ENCODE assay signal across 14 cellular contexts in the genomic region with DNA sequence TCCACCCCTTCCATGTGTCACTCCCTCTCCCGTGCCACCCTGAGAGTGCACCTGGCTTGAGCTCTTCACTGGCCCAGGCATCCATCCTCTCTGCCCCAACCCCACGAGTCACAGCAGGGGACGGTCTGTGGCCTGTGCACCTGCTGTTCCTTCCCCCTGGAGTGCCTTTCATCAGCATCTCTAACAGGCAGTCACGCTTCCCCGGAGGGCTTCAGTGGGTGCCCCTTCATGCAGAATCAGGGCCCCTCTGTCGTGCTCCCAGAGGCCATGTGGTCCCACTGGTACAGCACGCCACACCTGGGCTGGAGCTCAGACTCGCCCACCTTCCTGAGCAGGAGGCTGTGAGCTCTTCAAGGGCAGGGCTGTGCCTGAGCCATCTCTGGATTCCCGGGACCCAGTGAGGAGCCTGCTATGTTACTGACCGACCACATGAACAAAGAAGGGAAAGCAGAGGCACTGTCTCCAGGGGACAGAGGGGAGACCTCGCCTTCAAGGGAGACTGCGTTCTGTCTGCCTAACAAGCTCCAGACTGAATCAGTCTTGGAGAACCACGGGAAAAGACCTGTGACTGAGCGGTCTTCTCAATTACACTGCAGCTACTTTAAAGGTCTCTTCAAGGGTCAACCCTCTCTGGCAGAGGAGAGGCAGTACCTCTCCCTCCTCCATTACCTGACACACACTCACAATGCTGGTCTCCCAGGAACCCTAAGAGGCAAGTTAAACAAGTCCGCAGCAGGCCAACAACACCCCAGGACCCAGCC.
DNase-seq lines count a peak whose midpoint lies in the region; ATAC-seq, FAIRE-seq and TF ChIP-seq lines count a peak whose summit lies in the region.
"Had no signal": no experiment of that assay in that cellular context is flagged by ENCODE, and none has a peak within 500 bp of the region (broad histone marks: within the 10 kb centered on the region; RNA-seq: fewer than 3 reads in every experiment).

No MANE protein-coding gene starts in this region.

- DNase-seq in A549 (ENCODE audit: low read depth in 1 of 2, low spot score in 1 of 2): no peak
- DNase-seq in H7: peak; percentile 75
- DNase-seq in right cardiac atrium: peak in 1 of 3 donors; percentile 39
- DNase-seq in posterior vena cava (ENCODE audit: low spot score): peak; percentile 69
- DNase-seq in DMS114 treated with DMSO at 0.1 percent for 48 hours (lab: John Stamatoyannopoulos, UW; ENCODE audit: unreplicated experiment): no peak
- no peak for DNase-seq in pons (ENCODE audit: low spot score)
- DNase-seq in MV-4-11 (lab: John Stamatoyannopoulos, UW): no peak
- DNase-seq: activated T-cell treated with anti-CD3 and anti-CD28 coated beads for 4 hours; AML-193; stimulated activated CD8-positive, alpha-beta memory T cell treated with anti-CD3 and anti-CD28 coated beads, Interleukin-4, amount 100 ng/mL, for 48 hours; T-helper 17 cell had no signal

- no peak overlapping the region for H3K4me3 ChIP-seq in A549
- H3K4me3 ChIP-seq in H7 (ENCODE audit: insufficient read depth, low read depth, low read length): no peak overlapping the region
- no peak overlapping the region for H3K4me3 ChIP-seq in right cardiac atrium (ENCODE audit: low read length)
- H3K4me3 ChIP-seq: upper lobe of left lung had no signal

- H3K27ac ChIP-seq in A549 (no peak overlapping the region), right cardiac atrium (ENCODE audit: low read length) (no peak overlapping the region)
- H3K27ac ChIP-seq: upper lobe of left lung had no signal

- no peak for TF ChIP-seq EP300 in A549 (IDR thresholded peaks at IDR 0.05)

- ATAC-seq in A549 (peak; percentile 28 to 30; a peak in 4 of 6 replicates), right cardiac atrium (peak; percentile 36), HG02610 (IDR thresholded peaks at IDR 0.05; ENCODE audit: unreplicated experiment) (no peak)
- ATAC-seq: activated CD4-positive, CD25-positive, alpha-beta regulatory T cell treated with anti-CD3 and anti-CD28 coated beads, Interleukin-2, amount 50 U/mL, for 24 hours; T-helper 17 cell had no signal

- TF ChIP-seq RAD21 in A549 (conservative IDR thresholded peaks at IDR 0.05 in 1 of 2, IDR thresholded peaks at IDR 0.05 in 1 of 2): no peak

- intact Hi-C loops in right cardiac atrium (cut with DNase I): no loop called here
- intact Hi-C loops in posterior vena cava (cut with DNase I): no loop called here

- H3K4me2 ChIP-seq in A549: no peak overlapping the region

- CTCF ChIA-PET in A549 (lab: Yijun Ruan, JAX): interaction anchor here (1.0 to 1.3 kb wide), 5 partner anchors 9 to 32 kb away, joined by 3 to 5 read pairs (median 3); no protein-coding TSS in a partner anchor

- no peaks in the 10 kb centered on the region for H3K36me3 ChIP-seq in H7 (replicated peaks; ENCODE audit: control insufficient read depth, insufficient read depth, low read length)

- TF ChIP-seq POLR2A in A549 (IDR thresholded peaks at IDR 0.05; ENCODE audit: low read length): no peak

- H3K9me3 ChIP-seq in A549 (no peaks in the 10 kb centered on the region), right cardiac atrium (ENCODE audit: control insufficient read depth, low read length) (no peaks in the 10 kb centered on the region)
- H3K9me3 ChIP-seq: upper lobe of left lung had no signal

- 88% methylated on average over 15 of the region's 15 CpGs for WGBS in A549 (ENCODE audit: missing lambda C conversion rate)
- 69% methylated on average over 15 of the region's 15 CpGs for WGBS in right cardiac atrium

- FAIRE-seq in A549 (lab: Jason Lieb, UNC): no peak

- H3K27me3 ChIP-seq in H7 (ENCODE audit: control insufficient read depth, insufficient read depth, low read length) (peaks cover 5% of the 10 kb centered on the region), right cardiac atrium (ENCODE audit: control insufficient read depth, insufficient read depth) (no peaks in the 10 kb centered on the region)
- H3K27me3 ChIP-seq: upper lobe of left lung had no signal

- POLR2A ChIA-PET in A549 (lab: Yijun Ruan, JAX): no interaction called here

- no peak for TF ChIP-seq CTCF in A549 (IDR thresholded peaks at IDR 0.05)

- H3K4me1 ChIP-seq in A549 (no peaks in the 10 kb centered on the region), right cardiac atrium (ENCODE audit: control insufficient read depth, insufficient read depth, low read length) (peaks cover 2% of the 10 kb centered on the region)

TF ChIP-seq in A549, 52 proteins besides CTCF, POLR2A, EP300 and RAD21:
- TF ChIP-seq TP53 (CRISPR knock-in tag; IDR thresholded peaks at IDR 0.05) (no peak), PHF8 (IDR thresholded peaks at IDR 0.05; ENCODE audit: borderline replicate concordance, low read depth) (no peak), JUN (IDR thresholded peaks at IDR 0.05) (no peak), CBX2 (IDR thresholded peaks at IDR 0.05; ENCODE audit: borderline replicate concordance, low read depth) (no peak), MAZ (IDR thresholded peaks at IDR 0.05; ENCODE audit: borderline replicate concordance, low read depth, low read length) (no peak), FOSB (CRISPR knock-in tag; IDR thresholded peaks at IDR 0.05) (no peak), HOXB5 (CRISPR knock-in tag; IDR thresholded peaks at IDR 0.05) (no peak), HDAC2 (IDR thresholded peaks at IDR 0.05) (no peak), TFCP2L1 (CRISPR knock-in tag; IDR thresholded peaks at IDR 0.05) (no peak), NPAS2 (CRISPR knock-in tag; IDR thresholded peaks at IDR 0.05; ENCODE audit: borderline replicate concordance) (no peak), RFX5 (IDR thresholded peaks at IDR 0.05) (no peak), HEYL (CRISPR knock-in tag; IDR thresholded peaks at IDR 0.05) (no peak)
- TF ChIP-seq, protein P1, sequence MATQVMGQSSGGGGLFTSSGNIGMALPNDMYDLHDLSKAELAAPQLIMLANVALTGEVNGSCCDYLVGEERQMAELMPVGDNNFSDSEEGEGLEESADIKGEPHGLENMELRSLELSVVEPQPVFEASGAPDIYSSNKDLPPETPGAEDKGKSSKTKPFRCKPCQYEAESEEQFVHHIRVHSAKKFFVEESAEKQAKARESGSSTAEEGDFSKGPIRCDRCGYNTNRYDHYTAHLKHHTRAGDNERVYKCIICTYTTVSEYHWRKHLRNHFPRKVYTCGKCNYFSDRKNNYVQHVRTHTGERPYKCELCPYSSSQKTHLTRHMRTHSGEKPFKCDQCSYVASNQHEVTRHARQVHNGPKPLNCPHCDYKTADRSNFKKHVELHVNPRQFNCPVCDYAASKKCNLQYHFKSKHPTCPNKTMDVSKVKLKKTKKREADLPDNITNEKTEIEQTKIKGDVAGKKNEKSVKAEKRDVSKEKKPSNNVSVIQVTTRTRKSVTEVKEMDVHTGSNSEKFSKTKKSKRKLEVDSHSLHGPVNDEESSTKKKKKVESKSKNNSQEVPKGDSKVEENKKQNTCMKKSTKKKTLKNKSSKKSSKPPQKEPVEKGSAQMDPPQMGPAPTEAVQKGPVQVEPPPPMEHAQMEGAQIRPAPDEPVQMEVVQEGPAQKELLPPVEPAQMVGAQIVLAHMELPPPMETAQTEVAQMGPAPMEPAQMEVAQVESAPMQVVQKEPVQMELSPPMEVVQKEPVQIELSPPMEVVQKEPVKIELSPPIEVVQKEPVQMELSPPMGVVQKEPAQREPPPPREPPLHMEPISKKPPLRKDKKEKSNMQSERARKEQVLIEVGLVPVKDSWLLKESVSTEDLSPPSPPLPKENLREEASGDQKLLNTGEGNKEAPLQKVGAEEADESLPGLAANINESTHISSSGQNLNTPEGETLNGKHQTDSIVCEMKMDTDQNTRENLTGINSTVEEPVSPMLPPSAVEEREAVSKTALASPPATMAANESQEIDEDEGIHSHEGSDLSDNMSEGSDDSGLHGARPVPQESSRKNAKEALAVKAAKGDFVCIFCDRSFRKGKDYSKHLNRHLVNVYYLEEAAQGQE (IDR thresholded peaks at IDR 0.05): no peak

Comparison
In these comparisons a context has a peak if more than half of its experiments do, and no peak if none do; other contexts are left out.
1. DNase-seq: peak in H7 (single experiment) and posterior vena cava (single experiment); none in A549 (0 of 2), DMS114 treated with DMSO at 0.1 percent for 48 hours (single experiment), pons (single experiment) and MV-4-11 (single experiment).